ENCODE assay signal across 8 cellular contexts in genomic region chr20:25624500-25624939, GRCh38. TPM values are rescaled to one million over a fixed set of nuclear protein-coding genes. Genes with fewer than 3 reads are reported as not detected.
A peak's percentile ranks its signal among the peaks of the same experiment; 100 is the strongest.
DNase-seq lines count a peak whose midpoint lies in the region; ATAC-seq, FAIRE-seq and TF ChIP-seq lines count a peak whose summit lies in the region.

No MANE protein-coding gene starts in this region.

- TF ChIP-seq CTCF in AG04450 (IDR thresholded peaks at IDR 0.05; ENCODE audit: low read depth, low read length), result no peak
- no peak for TF ChIP-seq CTCF in IMR-90 (conservative IDR thresholded peaks at IDR 0.05; ENCODE audit: low read depth, low read length)
- TF ChIP-seq CTCF in astrocyte (IDR thresholded peaks at IDR 0.05; ENCODE audit: insufficient read depth, low read depth, low read length), result no peak
- TF ChIP-seq CTCF in lung (IDR thresholded peaks at IDR 0.05; ENCODE audit: control extremely low read depth, extremely low read depth), result no peak
- no peak for TF ChIP-seq CTCF in vagina (IDR thresholded peaks at IDR 0.05)

- H2AK5ac ChIP-seq in IMR-90 (ENCODE audit: low read depth, low read length), result peak overlapping the region; percentile 91

- peak overlapping the region; percentile 99 for H2AFZ ChIP-seq in IMR-90 (replicated peaks; ENCODE audit: low read length, poor library complexity)
- H2AFZ ChIP-seq in astrocyte (ENCODE audit: low read depth, low read length), result peak overlapping the region; percentile 87

- H2BK5ac ChIP-seq in IMR-90 (ENCODE audit: low read depth, low read length, poor library complexity, severe bottlenecking), result peak overlapping the region; percentile 88

- no peaks in the 10 kb centered on the region for H3K27me3 ChIP-seq in AG04450 (ENCODE audit: control insufficient read depth, insufficient read depth, low read length)
- H3K27me3 ChIP-seq in IMR-90 (ENCODE audit: control insufficient read depth, insufficient read depth, low read length), result no peaks in the 10 kb centered on the region
- no peaks in the 10 kb centered on the region for H3K27me3 ChIP-seq in astrocyte (ENCODE audit: insufficient read depth, low read length)
- H3K27me3 ChIP-seq in lung (ENCODE audit: control insufficient read depth, insufficient read depth), result no peaks in the 10 kb centered on the region
- H3K27me3 ChIP-seq in vagina, result no peaks in the 10 kb centered on the region

- H3K27ac ChIP-seq in AG04450 (ENCODE audit: low read depth, low read length) (peak overlapping the region; percentile 89), IMR-90 (ENCODE audit: insufficient read depth, low read length) (peak overlapping the region; percentile 91), astrocyte (ENCODE audit: low read depth, low read length) (peak overlapping the region; percentile 85), lung (ENCODE audit: low read depth in 1 of 2, low read length in 1 of 2) (peak overlapping the region; percentile 92), vagina (peak overlapping the region; percentile 86)

- H3K23ac ChIP-seq in IMR-90 (ENCODE audit: low read depth, low read length), result peak overlapping the region; percentile 94

- peak overlapping the region; percentile 83 for H4K91ac ChIP-seq in IMR-90 (ENCODE audit: insufficient read depth, low read depth, low read length)

- ATAC-seq in IMR-90 (ENCODE audit: low read depth) (no peak), lung (ENCODE audit: insufficient read depth, low FRiP score) (no peak), GM21381 (IDR thresholded peaks at IDR 0.05; ENCODE audit: unreplicated experiment) (no peak)

- peaks cover 5% of the 10 kb centered on the region for H3K9me3 Mint-ChIP-seq in astrocyte (ENCODE audit: unreplicated experiment)

- H3K9me3 ChIP-seq in AG04450 (ENCODE audit: control insufficient read depth, insufficient read depth, low read length), result peaks cover 6% of the 10 kb centered on the region; the same call in 1 of the 2 replicates
- H3K9me3 ChIP-seq in IMR-90 (ENCODE audit: control insufficient read depth, insufficient read depth, low read length), result no peaks in the 10 kb centered on the region
- no peaks in the 10 kb centered on the region for H3K9me3 ChIP-seq in astrocyte (ENCODE audit: insufficient read depth, low read depth, low read length)
- no peaks in the 10 kb centered on the region for H3K9me3 ChIP-seq in lung (ENCODE audit: control insufficient read depth in 2 of 2, insufficient read depth in 1 of 2, low read length in 1 of 2)
- no peaks in the 10 kb centered on the region for H3K9me3 ChIP-seq in vagina

- H3K36me3 Mint-ChIP-seq in astrocyte (ENCODE audit: low read depth, unreplicated experiment), result no peaks in the 10 kb centered on the region

- H3K4me1 Mint-ChIP-seq in astrocyte (ENCODE audit: low read depth, unreplicated experiment), result peaks cover 7% of the 10 kb centered on the region

- H3K56ac ChIP-seq in IMR-90 (ENCODE audit: extremely low read depth, insufficient read depth, low read length), result peak overlapping the region; percentile 32; the same call in 1 of the 2 replicates

- peak overlapping the region; percentile 83 for H3K14ac ChIP-seq in IMR-90 (replicated peaks; ENCODE audit: low read depth, low read length)

- H2AK9ac ChIP-seq in IMR-90 (replicated peaks; ENCODE audit: low read depth, low read length, poor library complexity), result peak overlapping the region; percentile 98

- in situ Hi-C loops in IMR-90 (cut with MboI; ENCODE audit: low sequenced_read_pairs), result no loop called here

- no peak overlapping the region; the same call in 1 of the 2 replicates for H3K18ac ChIP-seq in IMR-90 (ENCODE audit: low read depth, low read length)

- BruUV-seq in IMR-90 (replicated peaks; lab: Mats Ljungman, UMichigan), result TSS peak; percentile 61

- intact Hi-C loops in IMR-90 (cut with micrococcal nuclease), result loop anchor here (5.0 to 10.0 kb wide), 4 partner anchors 82 to 200 kb away; no protein-coding TSS in a partner anchor
- intact Hi-C loops in vagina (cut with DNase I), result no loop called here

- H3K27ac Mint-ChIP-seq in astrocyte (ENCODE audit: unreplicated experiment), result peak overlapping the region; percentile 91

- H3K79me2 ChIP-seq in astrocyte (ENCODE audit: insufficient read depth, low read length), result peaks cover 38% of the 10 kb centered on the region

- no peak overlapping the region for H2BK15ac ChIP-seq in IMR-90 (ENCODE audit: low read depth, low read length)

- peak overlapping the region; percentile 95 for H3K4ac ChIP-seq in IMR-90 (ENCODE audit: low read depth, low read length)

- DNase-seq in AG04450 (ENCODE audit: low read depth, low spot score), result no peak
- no peak for DNase-seq in IMR-90
- DNase-seq in astrocyte (ENCODE audit: low read depth), result no peak
- DNase-seq in lung (ENCODE audit: low spot score), result no peak
- DNase-seq in vagina (ENCODE audit: extremely low spot score in 2 of 2), result no peak
- DNase-seq in D341Med (ENCODE audit: low spot score), result no peak
- no peak for DNase-seq in activated effector memory CD4-positive, alpha-beta T cell treated with Interleukin-2 at 50 U/mL for 16 hours

- peaks cover 3% of the 10 kb centered on the region; the same call in 1 of the 2 replicates for H3K9me1 ChIP-seq in IMR-90 (ENCODE audit: insufficient read depth, low read length)

- 25% methylated on average over 4 of the region's 17 CpGs; no CpG with 5 or more reads in 1 of the 2 experiments for WGBS in IMR-90 (ENCODE audit: extremely low coverage in 2 of 2, insufficient read length in 1 of 2), 2 experiments
- WGBS in lung, 2 donors, result 37 to 42% methylated on average over 17 of the region's 17 CpGs

- H3K9ac ChIP-seq in IMR-90 (ENCODE audit: low read depth, low read length) (peak overlapping the region; percentile 91), astrocyte (ENCODE audit: low read length) (peak overlapping the region; percentile 89)

- TF ChIP-seq POLR2A in IMR-90 (IDR thresholded peaks at IDR 0.05; ENCODE audit: low read depth, low read length) (no peak), vagina (IDR thresholded peaks at IDR 0.05) (no peak)

- no peaks in the 10 kb centered on the region for H3K27me3 Mint-ChIP-seq in astrocyte (ENCODE audit: low read depth, unreplicated experiment)

- H2BK120ac ChIP-seq in IMR-90 (ENCODE audit: low read depth, low read length), result peak overlapping the region; percentile 41; the same call in 1 of the 2 replicates

- H3K4me1 ChIP-seq in IMR-90 (ENCODE audit: control insufficient read depth, insufficient read depth, low read length) (peaks cover 5% of the 10 kb centered on the region; the same call in 1 of the 2 replicates), astrocyte (ENCODE audit: insufficient read depth, low read length) (peaks cover 16% of the 10 kb centered on the region), lung (ENCODE audit: control insufficient read depth in 2 of 2, insufficient read depth in 2 of 2, low read length in 2 of 2) (peaks cover 5 to 6% of the 10 kb centered on the region in 2 donors), vagina (peaks cover 9% of the 10 kb centered on the region)

- peak overlapping the region; percentile 89 for H4K5ac ChIP-seq in IMR-90 (ENCODE audit: low read depth, low read length)

- peaks cover 22 to 42% of the 10 kb centered on the region in 2 experiments; a peak in 3 of 4 replicates for H3K79me1 ChIP-seq in IMR-90 (ENCODE audit: low read depth in 1 of 2, low read length in 2 of 2)

- peaks cover 3% of the 10 kb centered on the region; the same call in 1 of the 2 replicates for H4K20me1 ChIP-seq in IMR-90 (ENCODE audit: insufficient read depth, low read length)
- peaks cover 16% of the 10 kb centered on the region for H4K20me1 ChIP-seq in astrocyte (ENCODE audit: insufficient read depth, low read length)

- CTCF ChIA-PET in AG04450 (lab: Charles Lee), result no interaction called here
- CTCF ChIA-PET in IMR-90 (lab: Yijun Ruan, JAX), result no interaction called here

- POLR2A ChIA-PET in AG04450 (lab: Yijun Ruan, JAX) (no interaction called here), IMR-90 (lab: Charles Lee; ENCODE audit: unreplicated experiment) (no interaction called here)

- H3K36me3 ChIP-seq in IMR-90 (ENCODE audit: control insufficient read depth, insufficient read depth, low read length) (no peaks in the 10 kb centered on the region), astrocyte (ENCODE audit: insufficient read depth, low read length) (no peaks in the 10 kb centered on the region), lung (ENCODE audit: control insufficient read depth in 2 of 2, insufficient read depth in 2 of 2, low read length in 2 of 2) (peaks cover 0 to 3% of the 10 kb centered on the region in 2 donors), vagina (no peaks in the 10 kb centered on the region)

- H2BK20ac ChIP-seq in IMR-90 (ENCODE audit: low read depth, low read length), result no peak overlapping the region

- FAIRE-seq in astrocyte (lab: Jason Lieb, UNC), result no peak

- peak overlapping the region; percentile 91 for H3K4me3 ChIP-seq in AG04450 (ENCODE audit: low read depth, low read length)
- peak overlapping the region; percentile 77 for H3K4me3 ChIP-seq in IMR-90 (ENCODE audit: insufficient read depth, low read depth, low read length)
- H3K4me3 ChIP-seq in astrocyte (ENCODE audit: insufficient read depth, low read depth, low read length), result peak overlapping the region; percentile 77
- H3K4me3 ChIP-seq in lung, result peak overlapping the region; percentile 89
- H3K4me3 ChIP-seq in vagina, result peak overlapping the region; percentile 74 to 88

- H4K8ac ChIP-seq in IMR-90 (ENCODE audit: low read depth in 2 of 2, low read length in 2 of 2), result peak overlapping the region; percentile 95 to 96

- dilution Hi-C loops in IMR-90 (cut with HindIII; ENCODE audit: low sequenced_read_pairs, unreplicated experiment), result no loop called here

- no peak for TF ChIP-seq RAD21 in IMR-90 (IDR thresholded peaks at IDR 0.05; ENCODE audit: low read length)

- H3K4me2 ChIP-seq in IMR-90 (ENCODE audit: low read depth, low read length) (peak overlapping the region; percentile 88), astrocyte (ENCODE audit: low read length) (peak overlapping the region; percentile 93)

- H3K4me3 Mint-ChIP-seq in astrocyte (ENCODE audit: unreplicated experiment), result peak overlapping the region; percentile 94

TF ChIP-seq in IMR-90, 13 proteins besides CTCF, POLR2A, EP300 and RAD21 (continues in another document):
- no peak for TF ChIP-seq RFX5 (IDR thresholded peaks at IDR 0.05; ENCODE audit: low read depth, low read length)

RNA-seq across cellular contexts. Expression of gene NANP, which starts 0.7 kb away (rescaled TPM):
- polyA plus RNA-seq in AG04450 (2011; rRNA removed) (5.9 and 6.7 TPM in 2 replicates), IMR-90 (2012; rRNA removed) (4.0 and 4.9 TPM in 2 replicates), lung (1 to 10 TPM; 2.4 to 3.7 TPM)
- polyA minus RNA-seq in AG04450 (2011; rRNA and poly(A)+ RNA removed), result 3.9 and 4.3 TPM in 2 replicates
- total RNA-seq in IMR-90 (2012; rRNA removed) (7.2 and 10.0 TPM in 2 replicates), astrocyte (5.0 and 5.7 TPM in 2 replicates), lung (1 to 10 TPM; 5.0 to 7.3 TPM), vagina (3.7 TPM)
- polyA plus RNA-seq in IMR-90 (2012; cell fraction: cytosol; rRNA removed), result 1.0 and 1.7 TPM in 2 replicates
- polyA plus RNA-seq in IMR-90 (2012; cell fraction: nucleus; rRNA removed; ENCODE audit: low replicate concordance), result 0.32 and 1.8 TPM in 2 replicates

RNA-seq across cellular contexts. Expression of gene NINL, which starts 39.2 kb away (rescaled TPM):
- 7.8 and 10.4 TPM in 2 replicates for polyA plus RNA-seq in AG04450 (2011; rRNA removed)
- polyA minus RNA-seq in AG04450 (2011; rRNA and poly(A)+ RNA removed), result 9.3 and 9.7 TPM in 2 replicates
- 3.0 and 3.6 TPM in 2 replicates for total RNA-seq in IMR-90 (2012; rRNA removed)
- polyA plus RNA-seq in IMR-90 (2012; rRNA removed), result 10.4 and 11.2 TPM in 2 replicates
- polyA plus RNA-seq in IMR-90 (2012; cell fraction: cytosol; rRNA removed), result 4.6 and 6.5 TPM in 2 replicates
- polyA plus RNA-seq in IMR-90 (2012; cell fraction: nucleus; rRNA removed; ENCODE audit: low replicate concordance), result 41.6 and 58.2 TPM in 2 replicates
- total RNA-seq in astrocyte, result 7.9 and 10.2 TPM in 2 replicates
- 10 to 100 TPM; 15.5 to 25.9 TPM for total RNA-seq in lung
- 1 to 10 TPM; 4.5 to 8.4 TPM for polyA plus RNA-seq in lung
- 11.5 TPM for total RNA-seq in vagina
